ENCODE assay signal across 16 cellular contexts in the genomic region with DNA sequence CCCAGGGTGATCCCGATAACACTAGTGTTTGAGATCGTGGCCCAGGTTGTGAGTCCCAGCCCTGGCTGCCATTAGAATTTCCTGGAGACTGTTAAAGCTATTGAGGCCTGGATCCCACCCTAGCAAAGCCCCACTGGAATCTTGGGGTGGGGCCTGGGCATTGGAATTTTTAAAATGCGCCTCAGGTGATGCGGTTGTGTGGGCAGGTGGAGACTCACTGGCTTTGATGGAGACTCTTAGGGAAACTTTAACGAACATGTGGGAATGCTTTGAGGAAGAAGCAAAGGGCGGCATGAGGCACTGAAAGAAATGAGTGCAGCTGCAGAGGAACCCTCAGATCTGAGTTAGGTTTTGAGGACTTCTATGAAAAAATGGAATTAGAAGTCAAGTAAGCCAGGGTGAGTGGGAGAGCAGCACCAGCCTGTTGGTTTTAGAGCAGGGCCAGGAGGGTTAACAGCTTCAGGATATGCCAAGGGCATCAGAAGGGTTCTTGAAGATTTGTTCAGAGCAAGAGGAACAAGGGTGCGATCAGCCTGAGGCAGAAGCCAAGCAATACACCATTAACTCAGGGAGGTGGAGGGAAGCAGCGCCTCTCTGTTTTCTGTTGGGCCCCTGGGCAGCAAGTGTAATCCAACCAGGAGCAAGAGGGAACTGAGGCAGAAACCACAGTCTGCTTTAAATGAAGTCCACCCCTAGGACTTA. TPM values are rescaled to one million over a fixed set of nuclear protein-coding genes. Genes with fewer than 3 reads are reported as not detected.
DNase-seq lines count a peak whose midpoint lies in the region; ATAC-seq and TF ChIP-seq lines count a peak whose summit lies in the region.
"Had no signal": no experiment of that assay in that cellular context is flagged by ENCODE, and none has a peak within 500 bp of the region (broad histone marks: within the 10 kb centered on the region; RNA-seq: fewer than 3 reads in every experiment).

No MANE protein-coding gene starts in this region.

- peaks cover 7% of the 10 kb centered on the region for H3K36me3 Mint-ChIP-seq in central memory CD8-positive, alpha-beta T cell (ENCODE audit: insufficient read depth)
- peaks cover 15% of the 10 kb centered on the region for H3K36me3 Mint-ChIP-seq in progenitor cell of endocrine pancreas (ENCODE audit: insufficient read depth)
- peaks cover 9% of the 10 kb centered on the region for H3K36me3 Mint-ChIP-seq in type B pancreatic cell

- H3K4me1 Mint-ChIP-seq in central memory CD8-positive, alpha-beta T cell: peaks cover 19% of the 10 kb centered on the region
- H3K4me1 Mint-ChIP-seq in progenitor cell of endocrine pancreas (ENCODE audit: low read depth): peaks cover 47% of the 10 kb centered on the region
- peaks cover 55% of the 10 kb centered on the region for H3K4me1 Mint-ChIP-seq in type B pancreatic cell (ENCODE audit: unreplicated experiment)

- 78 to 83% methylated on average over 8 of the region's 8 CpGs for WGBS in lower leg skin, 2 donors

- CTCF ChIA-PET in A673 (lab: Charles Lee): no interaction called here

- POLR2A ChIA-PET in A673 (lab: Charles Lee; ENCODE audit: low non-redundant PET): interaction anchor here (0.6 kb wide), 1 partner anchor 30 kb away, joined by 3 read pairs; no protein-coding TSS in a partner anchor

- no peak for TF ChIP-seq POLR2A in lower leg skin (IDR thresholded peaks at IDR 0.05)

- in situ Hi-C loops in G401 (cut with HindIII; ENCODE audit: low sequenced_read_pairs): no loop called here

- intact Hi-C loops in lower leg skin (cut with DNase I; ENCODE audit: low total_unique reads): no loop called here
- intact Hi-C loops in A673 (cut with micrococcal nuclease; ENCODE audit: unreplicated experiment): loop anchor here (5.0 kb wide), 1 partner anchor 51 kb away; no protein-coding TSS in a partner anchor

- TF ChIP-seq CTCF in progenitor cell of endocrine pancreas (IDR thresholded peaks at IDR 0.05; ENCODE audit: unreplicated experiment): no peak
- no peak for TF ChIP-seq CTCF in type B pancreatic cell (conservative IDR thresholded peaks at IDR 0.05)
- no peak for TF ChIP-seq CTCF in lower leg skin (IDR thresholded peaks at IDR 0.05)
- no peak for TF ChIP-seq CTCF in A673 (conservative IDR thresholded peaks at IDR 0.05; ENCODE audit: low read depth, low read length)

- no peaks in the 10 kb centered on the region for H3K9me3 ChIP-seq in A673 (ENCODE audit: low read depth, low read length, poor library complexity, severe bottlenecking)
- H3K9me3 ChIP-seq: Peyer's patch had no signal

- H3K9me3 Mint-ChIP-seq in central memory CD8-positive, alpha-beta T cell: no peaks in the 10 kb centered on the region
- H3K9me3 Mint-ChIP-seq in progenitor cell of endocrine pancreas (ENCODE audit: low read depth): peaks cover 3% of the 10 kb centered on the region
- H3K9me3 Mint-ChIP-seq in type B pancreatic cell: no peaks in the 10 kb centered on the region

- H3K27me3 Mint-ChIP-seq in central memory CD8-positive, alpha-beta T cell: no peaks in the 10 kb centered on the region
- H3K27me3 Mint-ChIP-seq in progenitor cell of endocrine pancreas (no peaks in the 10 kb centered on the region), type B pancreatic cell (peaks cover 3% of the 10 kb centered on the region)

- peak overlapping the region; percentile 19 for H3K27ac Mint-ChIP-seq in central memory CD8-positive, alpha-beta T cell (ENCODE audit: low read depth)
- H3K27ac Mint-ChIP-seq in progenitor cell of endocrine pancreas (peak overlapping the region; percentile 99), type B pancreatic cell (peak overlapping the region; percentile 96)

- no TSS peak for BruUV-seq in A673 (replicated peaks; lab: Mats Ljungman, UMichigan)

- DNase-seq in central memory CD8-positive, alpha-beta T cell (ENCODE audit: low spot score in 2 of 2): no peak
- no peak for DNase-seq in progenitor cell of endocrine pancreas (ENCODE audit: low spot score, unreplicated experiment)
- no peak for DNase-seq in type B pancreatic cell (ENCODE audit: extremely low spot score, unreplicated experiment)
- no peak for DNase-seq in NCI-H774 (lab: John Stamatoyannopoulos, UW)
- DNase-seq in lower leg skin (ENCODE audit: low spot score in 2 of 2): no peak
- no peak for DNase-seq in A673 (ENCODE audit: low spot score)
- no peak for DNase-seq in G401 (ENCODE audit: low spot score)
- DNase-seq: CD8-positive, alpha-beta memory T cell; KBM-7; NCI-H1092 treated with DMSO at 0.1 percent for 48 hours; NCI-H187 treated with DMSO at 0.1 percent for 48 hours; NCI-H446; NCI-H748 treated with DMSO at 0.1 percent for 48 hours; SHP77 treated with DMSO at 0.1 percent for 48 hours had no signal

- ATAC-seq in central memory CD8-positive, alpha-beta T cell (replicated peaks; ENCODE audit: extremely low read depth, poor library complexity, severe bottlenecking): no peak

- no peak overlapping the region for H3K4me3 Mint-ChIP-seq in central memory CD8-positive, alpha-beta T cell
- H3K4me3 Mint-ChIP-seq in progenitor cell of endocrine pancreas (ENCODE audit: low read depth) (no peak overlapping the region), type B pancreatic cell (peak overlapping the region; percentile 18)
- H3K4me3 Mint-ChIP-seq: CD8-positive, alpha-beta memory T cell had no signal

- peaks cover 15% of the 10 kb centered on the region for H3K4me1 ChIP-seq in A673 (ENCODE audit: insufficient read depth, low read length, poor library complexity, severe bottlenecking)

- H3K4me3 ChIP-seq in lower leg skin (ENCODE audit: low read depth, poor library complexity, severe bottlenecking): no peak overlapping the region
- H3K4me3 ChIP-seq in A673 (ENCODE audit: low read depth, low read length, poor library complexity, severe bottlenecking): no peak overlapping the region
- H3K4me3 ChIP-seq: Peyer's patch had no signal

- H3K27me3 ChIP-seq in layer of hippocampus (ENCODE audit: control insufficient read depth, insufficient read depth, low read length): no peaks in the 10 kb centered on the region
- no peaks in the 10 kb centered on the region for H3K27me3 ChIP-seq in A673 (replicated peaks; ENCODE audit: insufficient read depth, low read depth, low read length, poor library complexity)
- H3K27me3 ChIP-seq: Peyer's patch had no signal

- H3K27ac ChIP-seq in layer of hippocampus (ENCODE audit: low read depth, low read length) (peak overlapping the region; percentile 71), A673 (ENCODE audit: low read depth, low read length, poor library complexity, severe bottlenecking) (no peak overlapping the region)
- H3K27ac ChIP-seq: Peyer's patch had no signal

- no peaks in the 10 kb centered on the region for H3K36me3 ChIP-seq in A673 (ENCODE audit: insufficient read depth, low read length, poor library complexity, severe bottlenecking)
- H3K36me3 ChIP-seq: Peyer's patch had no signal

RNA-seq across cellular contexts. Expression of a gene that starts 42.5 kb away (rescaled TPM):
- 66.2 and 70.1 TPM in 2 replicates for total RNA-seq in progenitor cell of endocrine pancreas
- total RNA-seq in type B pancreatic cell (ENCODE audit: low replicate concordance): 57.8 and 74.0 TPM in 2 replicates
- 10 to 100 TPM; 26.0 to 37.5 (median 35.0) TPM for total RNA-seq in lower leg skin
- total RNA-seq in A673 (2021): 41.7 and 47.8 TPM in 2 replicates
- total RNA-seq in G401 (2014; rRNA removed; shearing (Covaris generic)): 2.7 and 6.0 TPM in 2 replicates

Comparison
In these comparisons a context has a peak if more than half of its experiments do, and no peak if none do; other contexts are left out.
1. H3K27ac Mint-ChIP-seq: peak in every context shown above with its lines; median percentile 99 in progenitor cell of endocrine pancreas; 96 in type B pancreatic cell; 19 in central memory CD8-positive, alpha-beta T cell.